8 cellular contexts compared by ENCODE assay signal in the genomic region with DNA sequence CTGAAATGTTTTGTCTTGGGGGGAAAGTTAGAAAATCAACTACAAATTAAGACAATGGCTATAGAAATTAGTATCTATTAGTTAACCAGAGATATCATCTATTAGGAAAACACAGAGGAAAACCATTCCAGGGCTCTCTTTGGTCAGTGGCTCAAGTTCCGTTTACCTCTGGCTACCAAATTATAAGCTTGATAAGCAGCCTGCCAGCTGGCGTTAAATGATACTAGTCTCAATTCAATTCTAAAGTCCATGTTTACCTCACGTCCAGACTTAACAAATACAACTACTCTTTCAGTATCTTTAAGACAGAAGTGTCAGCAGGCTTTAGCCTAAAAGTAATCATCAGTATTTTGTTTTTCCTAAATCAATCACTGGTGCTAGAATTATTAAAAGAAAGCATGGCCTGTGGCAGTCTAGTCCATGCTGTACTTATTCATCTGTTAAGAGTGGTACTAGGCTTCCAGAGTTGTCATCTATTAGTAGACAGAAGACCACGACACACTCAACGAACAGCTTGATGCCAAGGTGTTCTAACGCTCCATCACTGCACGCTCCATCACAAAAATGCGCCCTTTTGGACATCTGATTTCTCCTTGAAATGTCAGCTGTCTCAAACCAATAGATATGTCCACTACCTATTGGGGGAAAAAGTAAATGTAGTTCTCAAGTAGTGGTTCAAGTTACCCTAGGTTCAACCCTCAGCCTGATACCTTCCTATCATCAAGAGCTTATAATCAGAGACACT. TPM values are rescaled to one million over a fixed set of nuclear protein-coding genes. Genes with fewer than 3 reads are reported as not detected.
DNase-seq lines count a peak whose midpoint lies in the region; ATAC-seq, FAIRE-seq and TF ChIP-seq lines count a peak whose summit lies in the region.

No MANE protein-coding gene starts in this region.

- WGBS in lower leg skin, 2 donors: 8 to 11% methylated on average over 8 of the region's 8 CpGs

- H3K4me3 Mint-ChIP-seq in astrocyte (ENCODE audit: unreplicated experiment) (peak overlapping the region; percentile 93), type B pancreatic cell (peak overlapping the region; percentile 91)

- H3K36me3 ChIP-seq in astrocyte (ENCODE audit: insufficient read depth, low read length): peaks cover 6% of the 10 kb centered on the region

- no peak for ATAC-seq in HG02642 (IDR thresholded peaks at IDR 0.05; ENCODE audit: poor library complexity, unreplicated experiment)

- peaks cover 51% of the 10 kb centered on the region for H4K20me1 ChIP-seq in astrocyte (ENCODE audit: insufficient read depth, low read length)

- no peak for TF ChIP-seq POLR2A in lower leg skin (IDR thresholded peaks at IDR 0.05)

- FAIRE-seq in astrocyte (lab: Jason Lieb, UNC): no peak

- intact Hi-C loops in lower leg skin (cut with DNase I; ENCODE audit: low total_unique reads): no loop called here

- peak overlapping the region; percentile 98 for H3K9ac ChIP-seq in astrocyte (ENCODE audit: low read length)

- peaks cover 64% of the 10 kb centered on the region for H3K79me2 ChIP-seq in astrocyte (ENCODE audit: insufficient read depth, low read length)

- H3K36me3 Mint-ChIP-seq in astrocyte (ENCODE audit: low read depth, unreplicated experiment): no peaks in the 10 kb centered on the region
- H3K36me3 Mint-ChIP-seq in type B pancreatic cell: peaks cover 10% of the 10 kb centered on the region

- H2AFZ ChIP-seq in astrocyte (ENCODE audit: low read depth, low read length): no peak overlapping the region

- H3K27me3 ChIP-seq in astrocyte (ENCODE audit: insufficient read depth, low read length): no peaks in the 10 kb centered on the region

- H3K27me3 Mint-ChIP-seq in astrocyte (ENCODE audit: low read depth, unreplicated experiment) (no peaks in the 10 kb centered on the region), type B pancreatic cell (no peaks in the 10 kb centered on the region)

- no peaks in the 10 kb centered on the region for H3K9me3 ChIP-seq in astrocyte (ENCODE audit: insufficient read depth, low read depth, low read length)

- H3K4me2 ChIP-seq in astrocyte (ENCODE audit: low read length): peak overlapping the region; percentile 82

- H3K9me3 Mint-ChIP-seq in astrocyte (ENCODE audit: unreplicated experiment) (no peaks in the 10 kb centered on the region), type B pancreatic cell (no peaks in the 10 kb centered on the region)

- peak overlapping the region; percentile 94 for H3K27ac ChIP-seq in astrocyte (ENCODE audit: low read depth, low read length)

- no peak for TF ChIP-seq CTCF in astrocyte (IDR thresholded peaks at IDR 0.05; ENCODE audit: insufficient read depth, low read depth, low read length)
- no peak for TF ChIP-seq CTCF in lower leg skin (IDR thresholded peaks at IDR 0.05)
- no peak for TF ChIP-seq CTCF in type B pancreatic cell (conservative IDR thresholded peaks at IDR 0.05)

- H3K4me3 ChIP-seq in astrocyte (ENCODE audit: insufficient read depth, low read depth, low read length): peak overlapping the region; percentile 85
- peak overlapping the region; percentile 98 for H3K4me3 ChIP-seq in lower leg skin (ENCODE audit: low read depth, poor library complexity, severe bottlenecking)

- peaks cover 19% of the 10 kb centered on the region for H3K4me1 ChIP-seq in astrocyte (ENCODE audit: insufficient read depth, low read length)

- H3K27ac Mint-ChIP-seq in astrocyte (ENCODE audit: unreplicated experiment) (peak overlapping the region; percentile 22), type B pancreatic cell (peak overlapping the region; percentile 99)

- DNase-seq in NCI-H2227 (lab: John Stamatoyannopoulos, UW; ENCODE audit: unreplicated experiment): peak; percentile 52
- no peak for DNase-seq in NCI-H2227 treated with DMSO at 0.1 percent for 48 hours (lab: John Stamatoyannopoulos, UW)
- DNase-seq in NAMALWA (ENCODE audit: low spot score): peak; percentile 54
- no peak for DNase-seq in astrocyte (ENCODE audit: low read depth)
- DNase-seq in lower leg skin (ENCODE audit: low spot score in 2 of 2): no peak
- DNase-seq in type B pancreatic cell (ENCODE audit: extremely low spot score, unreplicated experiment): no peak
- DNase-seq in stimulated activated naive CD4-positive, alpha-beta T cell (lab: John Stamatoyannopoulos, UW): no peak

- H3K4me1 Mint-ChIP-seq in astrocyte (ENCODE audit: low read depth, unreplicated experiment): peaks cover 23% of the 10 kb centered on the region
- peaks cover 43% of the 10 kb centered on the region for H3K4me1 Mint-ChIP-seq in type B pancreatic cell (ENCODE audit: unreplicated experiment)

RNA-seq across cellular contexts. Expression of gene IVNS1ABP, which starts 1.5 kb away (rescaled TPM):
- 94.0 and 107 TPM in 2 replicates for total RNA-seq in astrocyte
- 100 to 1,000 TPM in 2 of 4 donors, 10 to 100 TPM in 2; 68.8 to 124 (median 97.7) TPM for total RNA-seq in lower leg skin
- 63.7 and 98.2 TPM in 2 replicates for total RNA-seq in type B pancreatic cell (ENCODE audit: low replicate concordance)

Comparison
In these comparisons a context has a peak if more than half of its experiments do, and no peak if none do; other contexts are left out.
1. DNase-seq: peak in NCI-H2227 (single experiment) and NAMALWA (single experiment); none in NCI-H2227 treated with DMSO at 0.1 percent for 48 hours (single experiment), astrocyte (single experiment), lower leg skin (0 of 2), type B pancreatic cell (single experiment) and stimulated activated naive CD4-positive, alpha-beta T cell (0 of 6).